9 cellular contexts compared by ENCODE assay signal in the genomic region with DNA sequence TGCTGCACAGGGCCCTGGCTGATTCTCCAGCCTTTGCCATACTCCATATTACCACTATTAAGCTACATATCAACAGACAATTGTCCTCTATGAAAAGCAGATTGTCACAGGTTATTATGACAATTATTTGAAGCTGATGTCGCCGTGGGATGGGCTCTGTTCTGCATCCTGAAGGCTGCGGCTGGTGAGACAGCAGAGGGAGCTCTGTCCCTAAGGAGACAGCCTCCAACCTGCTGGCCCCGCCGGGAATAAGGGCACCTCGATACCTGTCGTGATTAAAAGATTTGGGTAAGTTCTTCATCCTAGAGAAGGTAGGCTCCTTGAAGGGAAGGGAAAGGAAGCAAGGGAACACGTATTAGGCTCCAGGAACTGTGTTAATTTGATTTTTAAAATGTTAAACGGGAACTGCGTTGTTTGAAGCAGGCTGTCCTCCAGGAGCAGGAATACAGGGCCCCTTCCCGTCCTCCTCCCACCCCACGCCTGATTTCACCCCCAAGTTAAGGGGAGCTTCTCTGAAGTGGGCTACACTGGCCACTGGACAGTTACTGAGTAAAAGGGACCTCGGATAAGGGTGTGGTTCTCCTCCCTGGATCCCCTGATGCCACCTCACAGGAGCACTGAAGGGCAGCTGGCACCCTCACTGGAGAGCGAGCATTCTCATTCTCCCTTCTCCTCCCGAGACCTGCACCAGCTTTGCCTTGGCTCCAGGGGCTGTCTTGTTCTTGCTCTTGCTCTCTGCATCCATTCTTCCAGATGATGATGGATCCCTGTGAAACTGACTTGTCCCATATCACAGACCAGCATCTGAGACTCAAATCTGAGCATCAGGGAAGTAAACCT. TPM values are rescaled to one million over a fixed set of nuclear protein-coding genes. Genes with fewer than 3 reads are reported as not detected.
DNase-seq lines count a peak whose midpoint lies in the region; ATAC-seq and TF ChIP-seq lines count a peak whose summit lies in the region.
"Had no signal": no experiment of that assay in that cellular context is flagged by ENCODE, and none has a peak within 500 bp of the region (broad histone marks: within the 10 kb centered on the region; RNA-seq: fewer than 3 reads in every experiment).

No MANE protein-coding gene starts in this region.

- H3K27ac ChIP-seq in SJCRH30: no peak overlapping the region
- H3K27ac ChIP-seq in left lung: no peak overlapping the region
- H3K27ac ChIP-seq: epithelial cell of prostate had no signal

- intact Hi-C loops in left lung (cut with DNase I): no loop called here

- no peak overlapping the region for H3K27ac Mint-ChIP-seq in stimulated activated naive B cell treated with anti-CD40 and anti-IgM and Interleukin-4, amounts not matched to agents 10 μg/mL and 1 μg/mL and 100 μg/mL, for 72 hours

- peaks cover 0 to 1% of the 10 kb centered on the region in 2 donors for H3K9me3 Mint-ChIP-seq in stimulated activated naive B cell treated with anti-CD40 and anti-IgM and Interleukin-4, amounts not matched to agents 10 μg/mL and 1 μg/mL and 100 μg/mL, for 72 hours

- H3K4me3 ChIP-seq in SJCRH30: no peak overlapping the region
- H3K4me3 ChIP-seq in cardiac fibroblast (replicated peaks in 1 of 2; ENCODE audit: low read depth in 2 of 2, low read length in 2 of 2): no peak overlapping the region
- no peak overlapping the region for H3K4me3 ChIP-seq in left lung

- ATAC-seq in left lung (peak; percentile 94), HG02571 (IDR thresholded peaks at IDR 0.05; ENCODE audit: unreplicated experiment) (no peak)
- ATAC-seq in stimulated activated naive B cell treated with anti-CD40 and anti-IgM and Interleukin-4, amounts not matched to agents 10 μg/mL and 1 μg/mL and 100 μg/mL, for 72 hours (replicated peaks): peak; percentile 51 to 65

- H3K27me3 ChIP-seq in SJCRH30 (no peaks in the 10 kb centered on the region), left lung (no peaks in the 10 kb centered on the region)

- H3K36me3 Mint-ChIP-seq in stimulated activated naive B cell treated with anti-CD40 and anti-IgM and Interleukin-4, amounts not matched to agents 10 μg/mL and 1 μg/mL and 100 μg/mL, for 72 hours: peaks cover 0 to 3% of the 10 kb centered on the region in 2 donors

- H3K36me3 ChIP-seq in SJCRH30 (no peaks in the 10 kb centered on the region), left lung (no peaks in the 10 kb centered on the region)

- DNase-seq in AG08395 (ENCODE audit: low spot score) (peak; percentile 40), SJCRH30 (peak; percentile 21 to 39), cardiac fibroblast (ENCODE audit: low read depth in 2 of 2) (peak in 1 of 2 donors; percentile 46), left lung (peak; percentile 45 to 80), NCI-H1694 treated with DMSO at 0.1 percent for 48 hours (lab: John Stamatoyannopoulos, UW) (no peak)
- no peak for DNase-seq in stimulated activated naive B cell treated with anti-CD40 and anti-IgM and Interleukin-4, amounts not matched to agents 10 μg/mL and 1 μg/mL and 100 μg/mL, for 72 hours

- peaks cover 5 to 10% of the 10 kb centered on the region in 2 donors for H3K4me1 Mint-ChIP-seq in stimulated activated naive B cell treated with anti-CD40 and anti-IgM and Interleukin-4, amounts not matched to agents 10 μg/mL and 1 μg/mL and 100 μg/mL, for 72 hours

- H3K4me3 Mint-ChIP-seq in stimulated activated naive B cell treated with anti-CD40 and anti-IgM and Interleukin-4, amounts not matched to agents 10 μg/mL and 1 μg/mL and 100 μg/mL, for 72 hours: peak overlapping the region in 1 of 2 donors; percentile 63

- H3K27me3 Mint-ChIP-seq in stimulated activated naive B cell treated with anti-CD40 and anti-IgM and Interleukin-4, amounts not matched to agents 10 μg/mL and 1 μg/mL and 100 μg/mL, for 72 hours: peaks cover 0 to 10% of the 10 kb centered on the region in 2 donors

- TF ChIP-seq CTCF in GM12874 (IDR thresholded peaks at IDR 0.05; ENCODE audit: insufficient read depth, low read depth, low read length) (peak; percentile 51), cardiac fibroblast (IDR thresholded peaks at IDR 0.05; ENCODE audit: low read depth, low read length) (peak; percentile 76), left lung (IDR thresholded peaks at IDR 0.05) (peak; percentile 37 to 39)

- no peaks in the 10 kb centered on the region for H3K4me1 ChIP-seq in SJCRH30
- H3K4me1 ChIP-seq in left lung: no peaks in the 10 kb centered on the region

- H3K9me3 ChIP-seq in SJCRH30 (replicated peaks) (no peaks in the 10 kb centered on the region), left lung (no peaks in the 10 kb centered on the region)

RNA-seq across cellular contexts. Expression of a gene that starts 11.8 kb away (rescaled TPM):
- total RNA-seq in SJCRH30 (2014; rRNA removed; shearing (Covaris generic)): 78.8 and 97.6 TPM in 2 replicates
- total RNA-seq in left lung: 100 to 1,000 TPM; 101 to 108 TPM

RNA-seq across cellular contexts. Expression of a gene that starts 42.6 kb away (rescaled TPM):
- total RNA-seq in SJCRH30 (2014; rRNA removed; shearing (Covaris generic)): 12.5 and 13.4 TPM in 2 replicates
- 10 to 100 TPM; 43.1 to 49.9 TPM for total RNA-seq in left lung

Comparison
In these comparisons a context has a peak if more than half of its experiments do, and no peak if none do; other contexts are left out.
1. DNase-seq: peak in AG08395 (single experiment), SJCRH30 (2 of 2) and left lung (2 of 2); none in stimulated activated naive B cell treated with anti-CD40 and anti-IgM and Interleukin-4, amounts not matched to agents 10 μg/mL and 1 μg/mL and 100 μg/mL, for 72 hours (single experiment) and NCI-H1694 treated with DMSO at 0.1 percent for 48 hours (single experiment).
2. Peak in every context shown above with its lines, with median percentiles within 50 percentile points of each other: CTCF ChIP-seq.